ENCODE assay signal across 14 cellular contexts in genomic region chr1:61640531-61641125, GRCh38.
DNase-seq lines count a peak whose midpoint lies in the region; ATAC-seq, FAIRE-seq and TF ChIP-seq lines count a peak whose summit lies in the region.
"Had no signal": no experiment of that assay in that cellular context is flagged by ENCODE, and none has a peak within 500 bp of the region (broad histone marks: within the 10 kb centered on the region; RNA-seq: fewer than 3 reads in every experiment).

No MANE protein-coding gene starts in this region.

- no peak for DNase-seq in CD8-positive, alpha-beta T cell
- DNase-seq in NCI-H146 (lab: John Stamatoyannopoulos, UW) (peak; percentile 52), bronchial epithelial cell (ENCODE audit: low read depth) (no peak), prostate gland (ENCODE audit: low spot score) (peak; percentile 61), NAMALWA (ENCODE audit: low spot score) (no peak), kidney tubule cell (ENCODE audit: low spot score) (no peak)
- no peak for DNase-seq in stimulated activated naive CD4-positive, alpha-beta T cell treated with Interleukin-2 at 50 U/mL for 16 hours (lab: John Stamatoyannopoulos, UW)
- DNase-seq: activated CD4-positive, alpha-beta T cell treated with anti-CD3 and anti-CD28 coated beads, Interleukin-2, amount 10 ng/mL, durations not matched to agents 24 days and 14 days; effector memory CD8-positive, alpha-beta T cell; GOT3; midbrain; NCI-H446 had no signal

- peaks cover 4% of the 10 kb centered on the region for H3K27me3 Mint-ChIP-seq in CD8-positive, alpha-beta T cell (ENCODE audit: low read depth)

- peaks cover 11% of the 10 kb centered on the region for H3K4me1 Mint-ChIP-seq in CD8-positive, alpha-beta T cell (ENCODE audit: low read depth)

- 30% methylated on average over 13 of the region's 13 CpGs for WGBS in prostate gland

- peak overlapping the region; percentile 69 for H3K4me3 Mint-ChIP-seq in CD8-positive, alpha-beta T cell

- CTCF ChIA-PET in CD8-positive, alpha-beta T cell (lab: Charles Lee) = interaction anchor here (0.6 to 1.3 kb wide), 4 partner anchors 16 to 591 kb away, joined by 3 to 4 read pairs (median 3); no protein-coding TSS in a partner anchor

- intact Hi-C loops in CD8-positive, alpha-beta T cell (cut with DNase I, micrococcal nuclease) = loop anchor here in 1 of 2 experiments (1.0 to 10.0 kb wide), 2 partner anchors 590 to 1666 kb away; no protein-coding TSS in a partner anchor
- intact Hi-C loops in prostate gland (cut with DNase I) = loop anchor here (1.0 to 5.0 kb wide), 3 partner anchors 188 to 590 kb away; no protein-coding TSS in a partner anchor

- POLR2A ChIA-PET in CD8-positive, alpha-beta T cell (lab: Charles Lee) = no interaction called here

- FAIRE-seq in bronchial epithelial cell (lab: Jason Lieb, UNC) = peak; percentile 68

- no peaks in the 10 kb centered on the region for H3K4me1 ChIP-seq in CD8-positive, alpha-beta T cell (ENCODE audit: insufficient read depth, low read length)
- peaks cover 11% of the 10 kb centered on the region for H3K4me1 ChIP-seq in prostate gland (replicated peaks)
- H3K4me1 ChIP-seq: SJSA1 had no signal

- no peaks in the 10 kb centered on the region for H3K9me3 ChIP-seq in CD8-positive, alpha-beta T cell (ENCODE audit: low read length)
- no peaks in the 10 kb centered on the region for H3K9me3 ChIP-seq in prostate gland
- H3K9me3 ChIP-seq: SJSA1 had no signal

- no peak for TF ChIP-seq POLR2A in prostate gland (IDR thresholded peaks at IDR 0.05)

- no peak overlapping the region for H3K4me3 ChIP-seq in CD8-positive, alpha-beta T cell (ENCODE audit: low read depth, low read length)
- H3K4me3 ChIP-seq in bronchial epithelial cell (ENCODE audit: low read depth, low read length) (no peak overlapping the region), prostate gland (no peak overlapping the region)
- H3K4me3 ChIP-seq: SJSA1 had no signal

- H3K36me3 ChIP-seq in CD8-positive, alpha-beta T cell (ENCODE audit: insufficient read depth, low read length) = no peaks in the 10 kb centered on the region
- H3K36me3 ChIP-seq in bronchial epithelial cell (ENCODE audit: control insufficient read depth, insufficient read depth, low read length) (no peaks in the 10 kb centered on the region), prostate gland (no peaks in the 10 kb centered on the region)
- H3K36me3 ChIP-seq: SJSA1 had no signal

- H3K36me3 Mint-ChIP-seq in CD8-positive, alpha-beta T cell = no peaks in the 10 kb centered on the region

- no peak for ATAC-seq in CD8-positive, alpha-beta T cell
- no peak for ATAC-seq in GM19463 (IDR thresholded peaks at IDR 0.05; ENCODE audit: unreplicated experiment)

- H3K27ac Mint-ChIP-seq in CD8-positive, alpha-beta T cell = no peak overlapping the region
- H3K27ac Mint-ChIP-seq: effector memory CD8-positive, alpha-beta T cell had no signal

- H3K27ac ChIP-seq in CD8-positive, alpha-beta T cell (ENCODE audit: low read depth, low read length) = no peak overlapping the region
- H3K27ac ChIP-seq in prostate gland = peak overlapping the region; percentile 51 to 67
- H3K27ac ChIP-seq: SJSA1 had no signal

- peaks cover 4% of the 10 kb centered on the region for H3K27me3 ChIP-seq in CD8-positive, alpha-beta T cell (ENCODE audit: insufficient read depth, low read length)
- no peaks in the 10 kb centered on the region for H3K27me3 ChIP-seq in bronchial epithelial cell (ENCODE audit: control insufficient read depth, insufficient read depth, low read length)
- no peaks in the 10 kb centered on the region for H3K27me3 ChIP-seq in prostate gland (replicated peaks; ENCODE audit: insufficient read depth)

- no peaks in the 10 kb centered on the region for H3K9me3 Mint-ChIP-seq in CD8-positive, alpha-beta T cell
- H3K9me3 Mint-ChIP-seq: activated CD4-positive, alpha-beta T cell treated with anti-CD3 and anti-CD28 coated beads, Interleukin-2, amount 10 ng/mL, durations not matched to agents 24 days and 14 days; effector memory CD8-positive, alpha-beta T cell had no signal

- TF ChIP-seq CTCF in CD8-positive, alpha-beta T cell (IDR thresholded peaks at IDR 0.05) = no peak
- no peak for TF ChIP-seq CTCF in bronchial epithelial cell (IDR thresholded peaks at IDR 0.05; ENCODE audit: insufficient read depth, low read length, severe bottlenecking)
- TF ChIP-seq CTCF in prostate gland (IDR thresholded peaks at IDR 0.05) = no peak

Comparison
In these comparisons a context has a peak if more than half of its experiments do, and no peak if none do; other contexts are left out.
1. DNase-seq: peak in NCI-H146 (single experiment) and prostate gland (single experiment); none in CD8-positive, alpha-beta T cell (0 of 7), bronchial epithelial cell (single experiment), stimulated activated naive CD4-positive, alpha-beta T cell treated with Interleukin-2 at 50 U/mL for 16 hours (single experiment), NAMALWA (single experiment) and kidney tubule cell (single experiment).